Comparison of ENCODE assay signal across 10 cellular contexts in the genomic region with DNA sequence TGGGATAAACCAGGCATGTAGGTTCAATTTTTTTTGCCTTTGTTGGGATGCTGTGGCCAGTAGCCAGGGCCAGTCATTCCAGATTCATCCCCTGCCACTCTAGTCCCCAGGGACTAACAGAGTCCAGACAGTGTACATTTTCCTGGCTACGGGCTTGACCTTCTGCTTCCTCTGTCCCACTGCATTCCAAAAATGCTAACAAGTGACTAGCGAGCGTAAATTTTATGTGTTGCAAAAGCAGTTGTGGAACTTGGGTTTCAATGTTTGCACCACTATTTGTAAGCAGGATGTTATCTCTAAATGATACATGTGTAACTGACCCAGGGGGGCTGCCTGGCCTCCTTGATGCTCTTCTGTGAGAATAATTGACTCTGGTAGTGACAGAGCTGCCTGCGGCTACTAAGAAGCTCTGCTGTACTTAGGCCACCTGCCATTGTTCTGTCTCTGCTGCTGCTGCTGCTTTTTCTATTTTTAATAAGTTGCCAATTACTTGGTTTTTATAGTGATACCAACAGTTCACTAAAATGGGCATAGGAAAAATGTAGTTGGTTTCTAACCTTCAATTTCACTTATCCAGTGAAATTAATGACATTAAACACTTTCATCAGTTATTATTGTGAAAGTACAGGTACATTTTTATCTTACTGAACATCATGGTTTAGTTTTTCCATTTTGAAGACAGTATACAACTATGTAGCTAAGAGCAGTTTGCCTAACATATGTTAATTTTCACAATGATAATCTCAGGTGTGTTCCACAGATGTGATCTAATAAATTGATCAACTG. TPM values are rescaled to one million over a fixed set of nuclear protein-coding genes. Genes with fewer than 3 reads are reported as not detected.
DNase-seq lines count a peak whose midpoint lies in the region; ATAC-seq and TF ChIP-seq lines count a peak whose summit lies in the region.
"Had no signal": no experiment of that assay in that cellular context is flagged by ENCODE, and none has a peak within 500 bp of the region (broad histone marks: within the 10 kb centered on the region; RNA-seq: fewer than 3 reads in every experiment).

No MANE protein-coding gene starts in this region.

- H3K4me1 ChIP-seq in mesenchymal stem cell (ENCODE audit: control insufficient read depth, insufficient read depth, low read depth, low read length) = peaks cover 11% of the 10 kb centered on the region

- H2AK5ac ChIP-seq in mesenchymal stem cell (ENCODE audit: low read length, severe bottlenecking) = no peak overlapping the region

- no peaks in the 10 kb centered on the region for H3K27me3 ChIP-seq in mesenchymal stem cell (ENCODE audit: control insufficient read depth in 1 of 2, insufficient read depth in 1 of 2, low read length in 2 of 2)

- H3K9me3 ChIP-seq in mesenchymal stem cell (ENCODE audit: control insufficient read depth, low read length) = no peaks in the 10 kb centered on the region

- no peak overlapping the region for H2BK15ac ChIP-seq in mesenchymal stem cell (ENCODE audit: low read depth, poor library complexity, severe bottlenecking)

- no peak overlapping the region for H2BK120ac ChIP-seq in mesenchymal stem cell (ENCODE audit: low read depth, low read length)

- H2BK12ac ChIP-seq in mesenchymal stem cell (ENCODE audit: low read length in 2 of 2) = no peak overlapping the region

- H3K9ac ChIP-seq in mesenchymal stem cell (ENCODE audit: low read length) = peak overlapping the region; percentile 40

- no peak overlapping the region for H3K4me2 ChIP-seq in mesenchymal stem cell (ENCODE audit: low read length, poor library complexity, severe bottlenecking)

- H3K4me3 ChIP-seq in mesenchymal stem cell (ENCODE audit: insufficient read depth in 1 of 2, low read depth in 1 of 2, low read length in 2 of 2) = no peak overlapping the region

- H3K18ac ChIP-seq in mesenchymal stem cell (ENCODE audit: low read depth in 1 of 2, low read length in 2 of 2) = no peak overlapping the region

- peaks cover 32% of the 10 kb centered on the region for H3K79me1 ChIP-seq in mesenchymal stem cell (replicated peaks; ENCODE audit: low read length, poor library complexity, severe bottlenecking)

- peaks cover 3 to 8% of the 10 kb centered on the region in 2 experiments for H3K36me3 ChIP-seq in mesenchymal stem cell (ENCODE audit: control insufficient read depth in 1 of 2, insufficient read depth in 2 of 2, low read depth in 1 of 2, low read length in 2 of 2)

- no peak overlapping the region for H4K91ac ChIP-seq in mesenchymal stem cell (ENCODE audit: low read length)

- DNase-seq in AG08396 (ENCODE audit: low spot score) (peak; percentile 68), HS-5 (ENCODE audit: low read depth) (peak; percentile 61), chondrocyte (ENCODE audit: low spot score) (no peak), mesenchymal stem cell (peak; percentile 88), NCI-H1694 treated with DMSO at 0.1 percent for 48 hours (lab: John Stamatoyannopoulos, UW) (no peak), mesenteric fat pad (ENCODE audit: low spot score) (no peak)
- DNase-seq in activated CD4-positive, alpha-beta T cell treated with anti-CD3 and anti-CD28 coated beads for 1 hour = no peak
- DNase-seq: mesendoderm; stimulated activated naive CD4-positive, alpha-beta T cell treated with Interleukin-2 at 50 U/mL for 16 hours had no signal

- WGBS in mesenchymal stem cell = 0% methylated on average over 3 of the region's 4 CpGs

- peaks cover 48% of the 10 kb centered on the region for H3K4me1 Mint-ChIP-seq in chondrocyte (ENCODE audit: low read depth)

- no peaks in the 10 kb centered on the region for H3K36me3 Mint-ChIP-seq in chondrocyte (ENCODE audit: low read depth)

- no peak for ATAC-seq in GM21723 (IDR thresholded peaks at IDR 0.05; ENCODE audit: unreplicated experiment)

- peak overlapping the region; percentile 17 for H3K4me3 Mint-ChIP-seq in chondrocyte (ENCODE audit: unreplicated experiment)

- no peak overlapping the region for H3K23ac ChIP-seq in mesenchymal stem cell (ENCODE audit: low read length in 2 of 2)

- H3K4ac ChIP-seq in mesenchymal stem cell (ENCODE audit: low read depth in 1 of 2, low read length in 2 of 2) = no peak overlapping the region

- TF ChIP-seq CTCF in chondrocyte (IDR thresholded peaks at IDR 0.05) = no peak

- no peaks in the 10 kb centered on the region for H3K9me3 Mint-ChIP-seq in chondrocyte (ENCODE audit: low read depth)

- H3K27ac ChIP-seq in mesenchymal stem cell (ENCODE audit: low read length, poor library complexity, severe bottlenecking) = no peak overlapping the region

- no peak overlapping the region for H2BK5ac ChIP-seq in mesenchymal stem cell (ENCODE audit: low read depth, low read length, poor library complexity, severe bottlenecking)

- H2AFZ ChIP-seq in mesenchymal stem cell (ENCODE audit: low read depth, low read length) = no peak overlapping the region

- H3K27me3 Mint-ChIP-seq in chondrocyte (ENCODE audit: low read depth) = no peaks in the 10 kb centered on the region

- peak overlapping the region; percentile 89 for H3K27ac Mint-ChIP-seq in chondrocyte (ENCODE audit: unreplicated experiment)

- no peak overlapping the region for H4K8ac ChIP-seq in mesenchymal stem cell (ENCODE audit: low read length)

- no peak overlapping the region for H3K14ac ChIP-seq in mesenchymal stem cell (ENCODE audit: low read length in 2 of 2)

RNA-seq across cellular contexts. Expression of gene TNRC6B, which starts 26.8 kb away (rescaled TPM):
- total RNA-seq in chondrocyte (30.9 to 42.8 TPM (median 35.0 TPM) in 3 replicates), mesenteric fat pad (37.4 TPM)
- polyA plus RNA-seq in mesenchymal stem cell (2013, experiment 1 of 2) = 5.6 TPM
- polyA plus RNA-seq in mesenchymal stem cell (2013, experiment 2 of 2) = 4.9 TPM

Comparison
In these comparisons a context has a peak if more than half of its experiments do, and no peak if none do; other contexts are left out.
1. DNase-seq: peak in AG08396 (single experiment), HS-5 (single experiment) and mesenchymal stem cell (single experiment); none in chondrocyte (single experiment), NCI-H1694 treated with DMSO at 0.1 percent for 48 hours (single experiment), activated CD4-positive, alpha-beta T cell treated with anti-CD3 and anti-CD28 coated beads for 1 hour (single experiment) and mesenteric fat pad (single experiment).